In the genomic region with DNA sequence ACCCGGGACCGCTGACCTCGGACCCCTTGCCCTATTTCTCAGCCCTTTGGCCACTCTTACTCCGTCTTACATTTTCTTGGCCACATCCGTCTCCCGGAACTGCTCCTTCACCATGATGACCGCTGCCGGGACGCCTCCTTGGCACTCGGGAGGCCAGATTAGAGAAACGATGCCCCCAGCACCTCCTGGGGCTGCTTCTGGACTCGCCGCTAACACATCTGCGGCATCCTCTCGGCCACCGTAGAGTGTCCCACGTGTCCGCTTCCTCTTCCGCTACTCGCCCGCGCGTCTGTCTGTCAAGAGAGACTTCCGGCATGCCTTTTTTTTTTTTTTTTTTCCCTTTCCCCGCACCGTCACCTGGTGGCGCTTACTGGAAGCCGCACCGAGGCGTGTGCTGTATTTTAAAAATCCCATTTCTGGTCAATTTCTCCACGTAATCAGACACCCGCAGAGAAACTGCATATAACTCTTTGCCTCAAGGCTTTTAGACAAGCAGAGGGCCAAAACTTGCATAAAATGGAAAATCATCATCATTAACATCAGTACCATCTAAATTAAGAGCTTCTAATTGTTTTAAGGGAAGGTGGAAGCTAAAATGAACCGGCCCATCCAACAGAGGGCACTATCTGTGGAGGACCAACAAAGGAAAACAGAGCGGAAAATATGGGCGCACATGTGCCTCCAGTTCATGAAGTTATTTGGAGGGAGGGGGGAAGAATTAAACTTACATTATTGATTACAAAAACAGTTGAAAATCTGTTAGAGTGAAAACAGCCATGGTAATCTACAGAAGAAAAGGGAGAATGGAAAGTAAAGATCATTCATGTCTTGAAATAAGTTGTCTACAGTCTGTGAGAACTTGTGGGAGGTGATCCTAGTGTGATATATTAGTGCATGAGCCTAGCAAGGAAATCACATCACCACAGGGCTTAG, we compare ENCODE assay signal across 1 cellular context.
TF ChIP-seq lines count a peak whose summit lies in the region.

TSS of gene POLR3A (minus strand) at position 222 of the 933 bp plus-strand sequence. CDS start at position 114, 108 bp downstream.

TF ChIP-seq in GM12878, 131 proteins besides CTCF, POLR2A, EP300 and RAD21 (continued from another document and continues in another):
- TF ChIP-seq USF1 (IDR thresholded peaks at IDR 0.05; ENCODE audit: borderline replicate concordance, extremely low read length, insufficient read depth, low read depth, low read length) (peak; percentile 92), JUNB (IDR thresholded peaks at IDR 0.05) (no peak), RBBP5 (conservative IDR thresholded peaks at IDR 0.05) (no peak), ZSCAN29 (IDR thresholded peaks at IDR 0.05) (no peak), SUZ12 (IDR thresholded peaks at IDR 0.05; ENCODE audit: unreplicated experiment) (no peak), SMAD5 (IDR thresholded peaks at IDR 0.05; ENCODE audit: low read depth) (peak; percentile 89), TCF7 (IDR thresholded peaks at IDR 0.05; ENCODE audit: borderline replicate concordance) (no peak), ZZZ3 (IDR thresholded peaks at IDR 0.05; ENCODE audit: control insufficient read depth, insufficient read length, low read depth) (no peak), E4F1 (IDR thresholded peaks at IDR 0.05; ENCODE audit: borderline replicate concordance, partially characterized antibody) (peak; percentile 84), CREB1 (IDR thresholded peaks at IDR 0.05; ENCODE audit: low read depth) (peak; percentile 60), ATF7 (IDR thresholded peaks at IDR 0.05; ENCODE audit: low read depth) (peak; percentile 68), BCL11A (IDR thresholded peaks at IDR 0.05; ENCODE audit: low read depth, low read length) (no peak), SRF (IDR thresholded peaks at IDR 0.05; ENCODE audit: low read depth in 2 of 2, low read length in 2 of 2) (0 out of 4 replicates have a peak, but pooled peaks of 1 of the 2 experiments have one; percentile 46), STAT1 (conservative IDR thresholded peaks at IDR 0.05) (0 out of 2 replicates have a peak, but pooled peaks have one; percentile 27), TAF1 (IDR thresholded peaks at IDR 0.05; ENCODE audit: borderline replicate concordance, low read depth, low read length) (peak; percentile 76; the same call in 1 of the 2 replicates), ZNF24 (IDR thresholded peaks at IDR 0.05) (no peak), FOXM1 (IDR thresholded peaks at IDR 0.05; ENCODE audit: low read depth, low read length) (peak; percentile 71; the same call in 1 of the 2 replicates), IKZF1 (conservative IDR thresholded peaks at IDR 0.05) (peak; percentile 59), CHD2 (IDR thresholded peaks at IDR 0.05; ENCODE audit: borderline replicate concordance, low read depth, low read length) (peak; percentile 79; the same call in 1 of the 2 replicates), KDM1A (IDR thresholded peaks at IDR 0.05; ENCODE audit: borderline replicate concordance) (no peak), EED (IDR thresholded peaks at IDR 0.05; ENCODE audit: low read depth) (no peak), HDAC2 (IDR thresholded peaks at IDR 0.05) (no peak), REST (IDR thresholded peaks at IDR 0.05; ENCODE audit: low read depth, low read length) (no peak), ESRRA (IDR thresholded peaks at IDR 0.05; ENCODE audit: low read length) (no peak), NFXL1 (IDR thresholded peaks at IDR 0.05; ENCODE audit: borderline replicate concordance) (no peak), IRF3 (IDR thresholded peaks at IDR 0.05) (peak; percentile 55), CHD4 (IDR thresholded peaks at IDR 0.05) (no peak), KLF5 (IDR thresholded peaks at IDR 0.05; ENCODE audit: partially characterized antibody) (peak; percentile 43), FOXK2 (IDR thresholded peaks at IDR 0.05) (no peak)
- TF ChIP-seq, protein P1, sequence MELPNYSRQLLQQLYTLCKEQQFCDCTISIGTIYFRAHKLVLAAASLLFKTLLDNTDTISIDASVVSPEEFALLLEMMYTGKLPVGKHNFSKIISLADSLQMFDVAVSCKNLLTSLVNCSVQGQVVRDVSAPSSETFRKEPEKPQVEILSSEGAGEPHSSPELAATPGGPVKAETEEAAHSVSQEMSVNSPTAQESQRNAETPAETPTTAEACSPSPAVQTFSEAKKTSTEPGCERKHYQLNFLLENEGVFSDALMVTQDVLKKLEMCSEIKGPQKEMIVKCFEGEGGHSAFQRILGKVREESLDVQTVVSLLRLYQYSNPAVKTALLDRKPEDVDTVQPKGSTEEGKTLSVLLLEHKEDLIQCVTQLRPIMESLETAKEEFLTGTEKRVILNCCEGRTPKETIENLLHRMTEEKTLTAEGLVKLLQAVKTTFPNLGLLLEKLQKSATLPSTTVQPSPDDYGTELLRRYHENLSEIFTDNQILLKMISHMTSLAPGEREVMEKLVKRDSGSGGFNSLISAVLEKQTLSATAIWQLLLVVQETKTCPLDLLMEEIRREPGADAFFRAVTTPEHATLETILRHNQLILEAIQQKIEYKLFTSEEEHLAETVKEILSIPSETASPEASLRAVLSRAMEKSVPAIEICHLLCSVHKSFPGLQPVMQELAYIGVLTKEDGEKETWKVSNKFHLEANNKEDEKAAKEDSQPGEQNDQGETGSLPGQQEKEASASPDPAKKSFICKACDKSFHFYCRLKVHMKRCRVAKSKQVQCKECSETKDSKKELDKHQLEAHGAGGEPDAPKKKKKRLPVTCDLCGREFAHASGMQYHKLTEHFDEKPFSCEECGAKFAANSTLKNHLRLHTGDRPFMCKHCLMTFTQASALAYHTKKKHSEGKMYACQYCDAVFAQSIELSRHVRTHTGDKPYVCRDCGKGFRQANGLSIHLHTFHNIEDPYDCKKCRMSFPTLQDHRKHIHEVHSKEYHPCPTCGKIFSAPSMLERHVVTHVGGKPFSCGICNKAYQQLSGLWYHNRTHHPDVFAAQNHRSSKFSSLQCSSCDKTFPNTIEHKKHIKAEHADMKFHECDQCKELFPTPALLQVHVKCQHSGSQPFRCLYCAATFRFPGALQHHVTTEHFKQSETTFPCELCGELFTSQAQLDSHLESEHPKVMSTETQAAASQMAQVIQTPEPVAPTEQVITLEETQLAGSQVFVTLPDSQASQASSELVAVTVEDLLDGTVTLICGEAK (IDR thresholded peaks at IDR 0.05; ENCODE audit: borderline replicate concordance) = peak; percentile 88
- TF ChIP-seq, protein P2, sequence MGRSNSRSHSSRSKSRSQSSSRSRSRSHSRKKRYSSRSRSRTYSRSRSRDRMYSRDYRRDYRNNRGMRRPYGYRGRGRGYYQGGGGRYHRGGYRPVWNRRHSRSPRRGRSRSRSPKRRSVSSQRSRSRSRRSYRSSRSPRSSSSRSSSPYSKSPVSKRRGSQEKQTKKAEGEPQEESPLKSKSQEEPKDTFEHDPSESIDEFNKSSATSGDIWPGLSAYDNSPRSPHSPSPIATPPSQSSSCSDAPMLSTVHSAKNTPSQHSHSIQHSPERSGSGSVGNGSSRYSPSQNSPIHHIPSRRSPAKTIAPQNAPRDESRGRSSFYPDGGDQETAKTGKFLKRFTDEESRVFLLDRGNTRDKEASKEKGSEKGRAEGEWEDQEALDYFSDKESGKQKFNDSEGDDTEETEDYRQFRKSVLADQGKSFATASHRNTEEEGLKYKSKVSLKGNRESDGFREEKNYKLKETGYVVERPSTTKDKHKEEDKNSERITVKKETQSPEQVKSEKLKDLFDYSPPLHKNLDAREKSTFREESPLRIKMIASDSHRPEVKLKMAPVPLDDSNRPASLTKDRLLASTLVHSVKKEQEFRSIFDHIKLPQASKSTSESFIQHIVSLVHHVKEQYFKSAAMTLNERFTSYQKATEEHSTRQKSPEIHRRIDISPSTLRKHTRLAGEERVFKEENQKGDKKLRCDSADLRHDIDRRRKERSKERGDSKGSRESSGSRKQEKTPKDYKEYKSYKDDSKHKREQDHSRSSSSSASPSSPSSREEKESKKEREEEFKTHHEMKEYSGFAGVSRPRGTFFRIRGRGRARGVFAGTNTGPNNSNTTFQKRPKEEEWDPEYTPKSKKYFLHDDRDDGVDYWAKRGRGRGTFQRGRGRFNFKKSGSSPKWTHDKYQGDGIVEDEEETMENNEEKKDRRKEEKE (IDR thresholded peaks at IDR 0.05) = no peak
- TF ChIP-seq, protein P3, sequence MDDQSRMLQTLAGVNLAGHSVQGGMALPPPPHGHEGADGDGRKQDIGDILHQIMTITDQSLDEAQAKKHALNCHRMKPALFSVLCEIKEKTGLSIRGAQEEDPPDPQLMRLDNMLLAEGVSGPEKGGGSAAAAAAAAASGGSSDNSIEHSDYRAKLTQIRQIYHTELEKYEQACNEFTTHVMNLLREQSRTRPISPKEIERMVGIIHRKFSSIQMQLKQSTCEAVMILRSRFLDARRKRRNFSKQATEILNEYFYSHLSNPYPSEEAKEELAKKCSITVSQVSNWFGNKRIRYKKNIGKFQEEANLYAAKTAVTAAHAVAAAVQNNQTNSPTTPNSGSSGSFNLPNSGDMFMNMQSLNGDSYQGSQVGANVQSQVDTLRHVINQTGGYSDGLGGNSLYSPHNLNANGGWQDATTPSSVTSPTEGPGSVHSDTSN (IDR thresholded peaks at IDR 0.05; ENCODE audit: insufficient replicate concordance, low read depth, low read length) = peak; percentile 99
- TF ChIP-seq, protein P4, sequence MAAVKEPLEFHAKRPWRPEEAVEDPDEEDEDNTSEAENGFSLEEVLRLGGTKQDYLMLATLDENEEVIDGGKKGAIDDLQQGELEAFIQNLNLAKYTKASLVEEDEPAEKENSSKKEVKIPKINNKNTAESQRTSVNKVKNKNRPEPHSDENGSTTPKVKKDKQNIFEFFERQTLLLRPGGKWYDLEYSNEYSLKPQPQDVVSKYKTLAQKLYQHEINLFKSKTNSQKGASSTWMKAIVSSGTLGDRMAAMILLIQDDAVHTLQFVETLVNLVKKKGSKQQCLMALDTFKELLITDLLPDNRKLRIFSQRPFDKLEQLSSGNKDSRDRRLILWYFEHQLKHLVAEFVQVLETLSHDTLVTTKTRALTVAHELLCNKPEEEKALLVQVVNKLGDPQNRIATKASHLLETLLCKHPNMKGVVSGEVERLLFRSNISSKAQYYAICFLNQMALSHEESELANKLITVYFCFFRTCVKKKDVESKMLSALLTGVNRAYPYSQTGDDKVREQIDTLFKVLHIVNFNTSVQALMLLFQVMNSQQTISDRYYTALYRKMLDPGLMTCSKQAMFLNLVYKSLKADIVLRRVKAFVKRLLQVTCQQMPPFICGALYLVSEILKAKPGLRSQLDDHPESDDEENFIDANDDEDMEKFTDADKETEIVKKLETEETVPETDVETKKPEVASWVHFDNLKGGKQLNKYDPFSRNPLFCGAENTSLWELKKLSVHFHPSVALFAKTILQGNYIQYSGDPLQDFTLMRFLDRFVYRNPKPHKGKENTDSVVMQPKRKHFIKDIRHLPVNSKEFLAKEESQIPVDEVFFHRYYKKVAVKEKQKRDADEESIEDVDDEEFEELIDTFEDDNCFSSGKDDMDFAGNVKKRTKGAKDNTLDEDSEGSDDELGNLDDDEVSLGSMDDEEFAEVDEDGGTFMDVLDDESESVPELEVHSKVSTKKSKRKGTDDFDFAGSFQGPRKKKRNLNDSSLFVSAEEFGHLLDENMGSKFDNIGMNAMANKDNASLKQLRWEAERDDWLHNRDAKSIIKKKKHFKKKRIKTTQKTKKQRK (IDR thresholded peaks at IDR 0.05; ENCODE audit: low read depth, low read length) = 0 out of 2 replicates have a peak, but pooled peaks have one; percentile 10
